23 cellular contexts compared by ENCODE assay signal in genomic region chr6:167846997-167847606, GRCh38. TPM values are rescaled to one million over a fixed set of nuclear protein-coding genes. Genes with fewer than 3 reads are reported as not detected.
DNase-seq lines count a peak whose midpoint lies in the region; ATAC-seq, FAIRE-seq and TF ChIP-seq lines count a peak whose summit lies in the region.
"Had no signal": no experiment of that assay in that cellular context is flagged by ENCODE, and none has a peak within 500 bp of the region (broad histone marks: within the 10 kb centered on the region; RNA-seq: fewer than 3 reads in every experiment).

No MANE protein-coding gene starts in this region.

- CTCF ChIA-PET in HepG2 (lab: Yijun Ruan, JAX; ENCODE audit: low intra/inter-chr PET ratio, low total read pairs), result no interaction called here

- no peak overlapping the region for H2BK120ac ChIP-seq in mesenchymal stem cell (ENCODE audit: low read depth, low read length)

- no peak overlapping the region for H3K9ac ChIP-seq in HepG2 (ENCODE audit: insufficient read depth, low read depth, low read length)
- no peak overlapping the region for H3K9ac ChIP-seq in mesenchymal stem cell (ENCODE audit: low read length)

- WGBS in HepG2 (ENCODE audit: low lambda C conversion rate), result 93% methylated on average over 6 of the region's 6 CpGs
- WGBS in right lobe of liver (ENCODE audit: insufficient coverage, low coverage, low lambda C conversion rate, missing lambda C conversion rate), result 91% methylated on average over 6 of the region's 6 CpGs
- 61% methylated on average over 6 of the region's 6 CpGs for WGBS in mesenchymal stem cell

- H2AFZ ChIP-seq in HepG2 (ENCODE audit: low read length) (no peak overlapping the region), mesenchymal stem cell (ENCODE audit: low read depth, low read length) (no peak overlapping the region)

- H3K27ac ChIP-seq in HepG2 (ENCODE audit: extremely low read length, insufficient read depth, low read length) (no peak overlapping the region), right lobe of liver (no peak overlapping the region), mesenchymal stem cell (ENCODE audit: low read length, poor library complexity, severe bottlenecking) (no peak overlapping the region)
- H3K27ac ChIP-seq: prostate gland had no signal

- no peak overlapping the region for H2AK5ac ChIP-seq in mesenchymal stem cell (ENCODE audit: low read length, severe bottlenecking)

- H3K27me3 Mint-ChIP-seq in mesothelial cell of epicardium (ENCODE audit: low read depth), result no peaks in the 10 kb centered on the region
- H3K27me3 Mint-ChIP-seq: memory B cell had no signal

- peaks cover 65% of the 10 kb centered on the region for H3K4me1 Mint-ChIP-seq in mesothelial cell of epicardium
- H3K4me1 Mint-ChIP-seq: naive thymus-derived CD8-positive, alpha-beta T cell had no signal

- no peak overlapping the region for H3K18ac ChIP-seq in mesenchymal stem cell (ENCODE audit: low read depth in 1 of 2, low read length in 2 of 2)

- H4K91ac ChIP-seq in mesenchymal stem cell (ENCODE audit: low read length), result no peak overlapping the region

- no peak for TF ChIP-seq RAD21 in HepG2 (CRISPR knock-in tag; IDR thresholded peaks at IDR 0.05)

- in situ Hi-C loops in HepG2 (cut with HindIII; ENCODE audit: extremely low pct_ligation_motif_present, low pct_unique_long_range_greater_than_20kb), result no loop called here

- peaks cover 78% of the 10 kb centered on the region for H4K20me1 ChIP-seq in HepG2 (ENCODE audit: insufficient read depth, low read length)

- H3K27me3 ChIP-seq in HepG2 (ENCODE audit: control insufficient read depth in 1 of 2, insufficient read depth in 2 of 2, low read length in 2 of 2) (no peaks in the 10 kb centered on the region), right lobe of liver (no peaks in the 10 kb centered on the region), mesenchymal stem cell (ENCODE audit: control insufficient read depth in 1 of 2, insufficient read depth in 1 of 2, low read length in 2 of 2) (no peaks in the 10 kb centered on the region)
- H3K27me3 ChIP-seq: MG63, stomach, upper lobe of left lung had no signal

- H3K9me3 ChIP-seq in HepG2 (ENCODE audit: low read length), result no peaks in the 10 kb centered on the region
- H3K9me3 ChIP-seq in right lobe of liver, result no peaks in the 10 kb centered on the region
- no peaks in the 10 kb centered on the region for H3K9me3 ChIP-seq in mesenchymal stem cell (ENCODE audit: control insufficient read depth, low read length)
- H3K9me3 ChIP-seq: MG63, prostate gland, stomach, upper lobe of left lung had no signal

- peak overlapping the region in 1 of 2 experiments; percentile 40 for H3K23ac ChIP-seq in mesenchymal stem cell (ENCODE audit: low read length in 2 of 2)

- H3K79me2 ChIP-seq in HepG2 (ENCODE audit: insufficient read depth, low read length), result peaks cover 100% of the 10 kb centered on the region

- TF ChIP-seq EP300 in HepG2 (IDR thresholded peaks at IDR 0.05; ENCODE audit: low read depth in 2 of 2, low read length in 2 of 2) (no peak), HepG2 (CRISPR knock-in tag; IDR thresholded peaks at IDR 0.05; ENCODE audit: borderline replicate concordance) (no peak)

- no peak for FAIRE-seq in HepG2 (lab: Jason Lieb, UNC)

- H3K36me3 Mint-ChIP-seq in mesothelial cell of epicardium, result no peaks in the 10 kb centered on the region
- H3K36me3 Mint-ChIP-seq: memory B cell; naive thymus-derived CD8-positive, alpha-beta T cell had no signal

- no peak overlapping the region for H2BK15ac ChIP-seq in mesenchymal stem cell (ENCODE audit: low read depth, poor library complexity, severe bottlenecking)

- H3K14ac ChIP-seq in mesenchymal stem cell (ENCODE audit: low read length in 2 of 2), result no peak overlapping the region

- H3K4me2 ChIP-seq in HepG2 (ENCODE audit: low read depth, low read length), result no peak overlapping the region
- H3K4me2 ChIP-seq in mesenchymal stem cell (ENCODE audit: low read length, poor library complexity, severe bottlenecking), result no peak overlapping the region

- TF ChIP-seq POLR2A in HepG2 (IDR thresholded peaks at IDR 0.05; ENCODE audit: insufficient read depth in 1 of 2, low read depth in 2 of 2, low read length in 2 of 2), result no peak
- no peak for TF ChIP-seq POLR2A in right lobe of liver (IDR thresholded peaks at IDR 0.05)

- ATAC-seq in HepG2 (peak; percentile 25; the same call in 2 of the 3 replicates), right lobe of liver (no peak), GM18519 (IDR thresholded peaks at IDR 0.05; ENCODE audit: low FRiP score, unreplicated experiment) (no peak)
- ATAC-seq: naive thymus-derived CD8-positive, alpha-beta T cell had no signal

- BruUV-seq in HepG2 (replicated peaks; lab: Mats Ljungman, UMichigan), result no TSS peak

- H3K4ac ChIP-seq in mesenchymal stem cell (ENCODE audit: low read depth in 1 of 2, low read length in 2 of 2), result peak overlapping the region in 1 of 2 experiments; percentile 37

- H3K4me1 ChIP-seq in HepG2 (ENCODE audit: insufficient read depth, low read length) (peaks cover 66% of the 10 kb centered on the region), right lobe of liver (peaks cover 0 to 28% (median 9%) of the 10 kb centered on the region in 4 donors), mesenchymal stem cell (ENCODE audit: control insufficient read depth, insufficient read depth, low read depth, low read length) (peaks cover 2% of the 10 kb centered on the region)
- H3K4me1 ChIP-seq: prostate gland had no signal

- peaks cover 0 to 2% of the 10 kb centered on the region in 2 experiments; a peak in 2 of 5 replicates for H3K36me3 ChIP-seq in HepG2 (replicated peaks in 1 of 2; ENCODE audit: control insufficient read depth in 1 of 2, insufficient read depth in 2 of 2, low read length in 2 of 2)
- H3K36me3 ChIP-seq in right lobe of liver, result no peaks in the 10 kb centered on the region
- no peaks in the 10 kb centered on the region for H3K36me3 ChIP-seq in mesenchymal stem cell (ENCODE audit: control insufficient read depth in 1 of 2, insufficient read depth in 2 of 2, low read depth in 1 of 2, low read length in 2 of 2)
- H3K36me3 ChIP-seq: MG63, prostate gland, stomach, upper lobe of left lung had no signal

- intact Hi-C loops in HepG2 (cut with micrococcal nuclease; ENCODE audit: unreplicated experiment), result no loop called here
- intact Hi-C loops in right lobe of liver (cut with DNase I), result no loop called here

- TF ChIP-seq CTCF in HepG2 (CRISPR knock-in tag; IDR thresholded peaks at IDR 0.05) (no peak), right lobe of liver (IDR thresholded peaks at IDR 0.05) (no peak), mesothelial cell of epicardium (IDR thresholded peaks at IDR 0.05; ENCODE audit: unreplicated experiment) (no peak)

- DNase-seq in HepG2 (ENCODE audit: low spot score) (no peak), right lobe of liver (no peak), astrocyte of the hippocampus (ENCODE audit: low read depth, low spot score) (peak; percentile 48), mesothelial cell of epicardium (ENCODE audit: low spot score in 2 of 2, unreplicated experiment in 2 of 2) (no peak), mesenchymal stem cell (no peak)
- DNase-seq in stimulated activated CD4-positive, alpha-beta T cell treated with anti-CD3 and anti-CD28 coated beads, Interleukin-12 subunit alpha, Interleukin-12 subunit beta, amount 100 ng/mL, for 4 hours, result no peak
- DNase-seq in activated T-cell treated with anti-CD3 and anti-CD28 coated beads, Interleukin-2, amount 50 U/mL, for 48 hours, result no peak
- DNase-seq: 8988T; activated CD4-positive, alpha-beta T cell treated with anti-CD3 and anti-CD28 coated beads for 48 hours; COR-L47; erythroblast; MG63; naive thymus-derived CD8-positive, alpha-beta T cell; NCI-H1436; NCI-H526; small intestine; stimulated activated CD4-positive, alpha-beta T cell treated with anti-CD3 and anti-CD28 coated beads, Interleukin-4, amount 100 ng/mL, for 24 hours; stomach; upper lobe of left lung had no signal

- POLR2A ChIA-PET in HepG2 (lab: Yijun Ruan, JAX), result no interaction called here

- H3K27ac Mint-ChIP-seq in mesothelial cell of epicardium, result peak overlapping the region; percentile 100
- H3K27ac Mint-ChIP-seq: B cell; memory B cell; naive thymus-derived CD8-positive, alpha-beta T cell had no signal

- peak overlapping the region; percentile 0 for H3K4me3 Mint-ChIP-seq in mesothelial cell of epicardium
- H3K4me3 Mint-ChIP-seq: B cell; memory B cell; naive thymus-derived CD8-positive, alpha-beta T cell had no signal

- H3K4me3 ChIP-seq in HepG2 (replicated peaks in 1 of 3; ENCODE audit: insufficient read depth in 1 of 3, low read depth in 2 of 3, low read length in 3 of 3), result no peak overlapping the region
- no peak overlapping the region for H3K4me3 ChIP-seq in right lobe of liver
- no peak overlapping the region for H3K4me3 ChIP-seq in mesenchymal stem cell (ENCODE audit: insufficient read depth in 1 of 2, low read depth in 1 of 2, low read length in 2 of 2)
- H3K4me3 ChIP-seq: MG63, prostate gland, stomach, upper lobe of left lung had no signal

- H3K9me3 Mint-ChIP-seq in mesothelial cell of epicardium, result no peaks in the 10 kb centered on the region
- H3K9me3 Mint-ChIP-seq: memory B cell had no signal

- no peak overlapping the region for H2BK5ac ChIP-seq in mesenchymal stem cell (ENCODE audit: low read depth, low read length, poor library complexity, severe bottlenecking)

- peak overlapping the region in 1 of 2 experiments; percentile 54 for H2BK12ac ChIP-seq in mesenchymal stem cell (ENCODE audit: low read length in 2 of 2)

- H3K79me1 ChIP-seq in mesenchymal stem cell (replicated peaks; ENCODE audit: low read length, poor library complexity, severe bottlenecking), result peaks cover 2% of the 10 kb centered on the region

- H4K8ac ChIP-seq in mesenchymal stem cell (ENCODE audit: low read length), result no peak overlapping the region

RNA-seq across cellular contexts. Expression of gene AFDN, which starts 20.4 kb away (rescaled TPM):
- 97.8 and 136 TPM in 2 replicates for total RNA-seq in HepG2 (2016; rRNA removed; fragmentation: Illumina TruSeq; extraction: Trizol)
- 82.1 and 86.5 TPM in 2 replicates for total RNA-seq in HepG2 (2016; cell fraction: cytosol; rRNA removed; fragmentation: Illumina TruSeq; extraction: Trizol; ENCODE audit: low read depth)
- 90.9 and 138 TPM in 2 replicates for total RNA-seq in HepG2 (2016; cell fraction: insoluble cytoplasmic fraction; rRNA removed; fragmentation: Illumina TruSeq; extraction: Trizol)
- total RNA-seq in HepG2 (2016; cell fraction: membrane; rRNA removed; fragmentation: Illumina TruSeq; extraction: Trizol), result 67.9 and 80.5 TPM in 2 replicates
- total RNA-seq in HepG2 (2016; cell fraction: nucleus; rRNA removed; fragmentation: Illumina TruSeq; extraction: Trizol), result 248 and 270 TPM in 2 replicates
- polyA plus RNA-seq in HepG2 (2011; rRNA removed), result 151 and 156 TPM in 2 replicates
- 52.5 and 65.6 TPM in 2 replicates for polyA plus RNA-seq in HepG2 (2011; cell fraction: cytosol; rRNA removed)
- polyA plus RNA-seq in HepG2 (2011; cell fraction: nucleus; rRNA removed), result 488 and 509 TPM in 2 replicates
- 141 and 152 TPM in 2 replicates for polyA plus RNA-seq in HepG2 (2012)
- 1.8 and 2.1 TPM in 2 replicates for polyA plus RNA-seq in HepG2 (2016; cell fraction: cytosol; fragmentation: Illumina TruSeq; extraction: Trizol; ENCODE audit: low read depth)
- 62.7 and 70.2 TPM in 2 replicates for polyA plus RNA-seq in HepG2 (2016; cell fraction: insoluble cytoplasmic fraction; fragmentation: Illumina TruSeq; extraction: Trizol; ENCODE audit: low read depth)
- polyA plus RNA-seq in HepG2 (2016; cell fraction: membrane; fragmentation: Illumina TruSeq; extraction: Trizol; ENCODE audit: low read depth), result 7.1 and 7.2 TPM in 2 replicates
- 361 and 384 TPM in 2 replicates for polyA plus RNA-seq in HepG2 (2016; cell fraction: nucleus; fragmentation: Illumina TruSeq; extraction: Trizol; ENCODE audit: insufficient read depth, low read depth)
- polyA minus RNA-seq in HepG2 (2011; rRNA and poly(A)+ RNA removed; ENCODE audit: low replicate concordance), result 24.6 and 223 TPM in 2 replicates
- 115 and 134 TPM in 2 replicates for polyA minus RNA-seq in HepG2 (2011; cell fraction: cytosol; rRNA and poly(A)+ RNA removed)
- 847 and 897 TPM in 2 replicates for polyA minus RNA-seq in HepG2 (2011; cell fraction: nucleus; rRNA and poly(A)+ RNA removed)
- 100 to 1,000 TPM in 1 of 6 experiments, 10 to 100 TPM in 5; 77.0 to 106 (median 85.5) TPM for total RNA-seq in right lobe of liver
- 280 to 284 TPM (median 282 TPM) in 3 replicates for total RNA-seq in mesothelial cell of epicardium
- 47.4 TPM for polyA plus RNA-seq in mesenchymal stem cell (2013, experiment 1 of 2)
- 42.9 TPM for polyA plus RNA-seq in mesenchymal stem cell (2013, experiment 2 of 2)
